ENCODE assay signal across 30 cellular contexts in genomic region chr18:80225685-80226084, GRCh38. TPM values are rescaled to one million over a fixed set of nuclear protein-coding genes. Genes with fewer than 3 reads are reported as not detected.
"Had no signal": no experiment of that assay in that cellular context is flagged by ENCODE, and none has a peak within 500 bp of the region (broad histone marks: within the 10 kb centered on the region; RNA-seq: fewer than 3 reads in every experiment).

No MANE protein-coding gene starts in this region.

- H3K4me3 Mint-ChIP-seq: activated CD4-positive, alpha-beta memory T cell treated with anti-CD3 and anti-CD28 coated beads for 36 hours; activated CD4-positive, alpha-beta T cell treated with anti-CD3 and anti-CD28 coated beads, Interleukin-2, amount 10 ng/mL, durations not matched to agents 24 days and 14 days; activated naive CD4-positive, alpha-beta T cell treated with anti-CD3 and anti-CD28 coated beads for 36 hours; activated naive CD8-positive, alpha-beta T cell treated with anti-CD3 and anti-CD28 coated beads for 36 hours; activated T-helper 1 cell treated with anti-CD3 and anti-CD28 coated beads, Interleukin-12 subunit alpha, Interleukin-12 subunit beta, Interleukin-2, Interleukin-4 antibody, amounts not matched to agents 30 ng/mL and 10 ng/mL and 1 ng/mL, durations not matched to agents 14 hours and 24 hours and 36 hours; brain; natural killer cell; stimulated activated naive CD8-positive, alpha-beta T cell treated with anti-CD3 and anti-CD28 coated beads, Interleukin-15, Interleukin-2, amounts not matched to agents 100 ng/mL and 50 ng/mL, for 24 hours had no signal

- H3K4me1 Mint-ChIP-seq: activated CD4-positive, alpha-beta T cell treated with anti-CD3 and anti-CD28 coated beads, Interleukin-2, amount 10 ng/mL, durations not matched to agents 24 days and 14 days; activated naive CD8-positive, alpha-beta T cell treated with anti-CD3 and anti-CD28 coated beads for 36 hours; natural killer cell had no signal

- H3K36me3 Mint-ChIP-seq: activated CD4-positive, alpha-beta memory T cell treated with anti-CD3 and anti-CD28 coated beads for 36 hours; activated naive CD8-positive, alpha-beta T cell treated with anti-CD3 and anti-CD28 coated beads for 36 hours; natural killer cell had no signal

- FAIRE-seq: islet of Langerhans had no signal

- ATAC-seq: foreskin keratinocyte, heart right ventricle, left lung, lower lobe of right lung, natural killer cell, sciatic nerve had no signal

- H3K9me3 Mint-ChIP-seq: activated CD4-positive, alpha-beta T cell treated with anti-CD3 and anti-CD28 coated beads, Interleukin-2, amount 10 ng/mL, durations not matched to agents 24 days and 14 days; activated naive CD4-positive, alpha-beta T cell treated with anti-CD3 and anti-CD28 coated beads for 36 hours; activated naive CD8-positive, alpha-beta T cell treated with anti-CD3 and anti-CD28 coated beads for 36 hours; natural killer cell had no signal

- H3K27ac Mint-ChIP-seq: activated CD4-positive, alpha-beta memory T cell treated with anti-CD3 and anti-CD28 coated beads for 36 hours; activated CD4-positive, alpha-beta T cell treated with anti-CD3 and anti-CD28 coated beads, Interleukin-2, amount 10 ng/mL, durations not matched to agents 24 days and 14 days; activated naive CD4-positive, alpha-beta T cell treated with anti-CD3 and anti-CD28 coated beads for 36 hours; activated naive CD8-positive, alpha-beta T cell treated with anti-CD3 and anti-CD28 coated beads for 36 hours; activated T-helper 1 cell treated with anti-CD3 and anti-CD28 coated beads, Interleukin-12 subunit alpha, Interleukin-12 subunit beta, Interleukin-2, Interleukin-4 antibody, amounts not matched to agents 30 ng/mL and 10 ng/mL and 1 ng/mL, durations not matched to agents 14 hours and 24 hours and 36 hours; natural killer cell; stimulated activated naive CD8-positive, alpha-beta T cell treated with anti-CD3 and anti-CD28 coated beads, Interleukin-15, Interleukin-2, amounts not matched to agents 100 ng/mL and 50 ng/mL, for 24 hours had no signal

- DNase-seq: activated CD4-positive, alpha-beta memory T cell treated with anti-CD3 and anti-CD28 coated beads for 36 hours; activated CD4-positive, alpha-beta T cell treated with anti-CD3 and anti-CD28 coated beads, Interleukin-2, amount 10 ng/mL, durations not matched to agents 24 days and 14 days; activated CD4-positive, CD25-positive, alpha-beta regulatory T cell treated with anti-CD3 and anti-CD28 coated beads, Interleukin-2, amount 50 U/mL, for 72 hours; activated CD8-positive, alpha-beta memory T cell treated with anti-CD3 and anti-CD28 coated beads, Interleukin-2, amount 50 U/mL, for 4 hours; activated effector memory CD4-positive, alpha-beta T cell treated with anti-CD3 and anti-CD28 coated beads, Interleukin-2, amount 50 U/mL, for 16 hours; activated naive CD4-positive, alpha-beta T cell treated with anti-CD3 and anti-CD28 coated beads for 36 hours; activated naive CD8-positive, alpha-beta T cell treated with anti-CD3 and anti-CD28 coated beads for 36 hours; activated T-cell treated with anti-CD3 and anti-CD28 coated beads, Interleukin-2, amount 50 U/mL, for 1 hour; adrenal gland; aorta; caudate nucleus; dermis blood vessel endothelial cell; effector CD4-positive, alpha-beta T cell; foreskin keratinocyte; heart right ventricle; left lung; lower lobe of right lung; mesendoderm; natural killer cell; ovary; retina; stimulated activated CD4-positive, alpha-beta T cell treated with anti-CD3 and anti-CD28 coated beads, Interleukin-12 subunit alpha, Interleukin-12 subunit beta, amount 100 ng/mL, for 4 hours; stimulated activated CD4-positive, alpha-beta T cell treated with anti-CD3 and anti-CD28 coated beads, Interleukin-4, amount 100 ng/mL, for 1 hour; trophoblast cell; uterus had no signal

RNA-seq across cellular contexts. Expression of gene PARD6G, which starts 21.6 kb away (rescaled TPM):
- total RNA-seq: natural killer cell had no signal
